Comparison of ENCODE assay signal across 32 cellular contexts in genomic region chr3:58342676-58343075, GRCh38. TPM values are rescaled to one million over a fixed set of nuclear protein-coding genes. Genes with fewer than 3 reads are reported as not detected.
DNase-seq lines count a peak whose midpoint lies in the region; ATAC-seq and TF ChIP-seq lines count a peak whose summit lies in the region.
"Had no signal": no experiment of that assay in that cellular context is flagged by ENCODE, and none has a peak within 500 bp of the region (broad histone marks: within the 10 kb centered on the region; RNA-seq: fewer than 3 reads in every experiment).

No MANE protein-coding gene starts in this region.

- no peak overlapping the region for H4K8ac ChIP-seq in H9 (replicated peaks; ENCODE audit: insufficient read length, low read depth, low read length)

- peaks cover 91% of the 10 kb centered on the region for H3K4me1 ChIP-seq in BLaER1
- H3K4me1 ChIP-seq in OCI-LY1 (ENCODE audit: insufficient read depth, low read length, severe bottlenecking) = peaks cover 97% of the 10 kb centered on the region
- no peaks in the 10 kb centered on the region for H3K4me1 ChIP-seq in H9 (ENCODE audit: insufficient read depth, low read length)
- no peaks in the 10 kb centered on the region for H3K4me1 ChIP-seq in adrenal gland (replicated peaks in 1 of 2)
- H3K4me1 ChIP-seq: A549, body of pancreas, lower lobe of right lung had no signal

- no peaks in the 10 kb centered on the region for H3K27me3 ChIP-seq in BLaER1
- no peaks in the 10 kb centered on the region for H3K27me3 ChIP-seq in OCI-LY1 (ENCODE audit: insufficient read depth, low read length)
- H3K27me3 ChIP-seq in H9 (ENCODE audit: insufficient read depth, low read length) = no peaks in the 10 kb centered on the region
- no peaks in the 10 kb centered on the region for H3K27me3 ChIP-seq in adrenal gland
- H3K27me3 ChIP-seq: body of pancreas, SJSA1, suprapubic skin, uterus had no signal

- no peak overlapping the region for H3K56ac ChIP-seq in H9 (ENCODE audit: insufficient read length, low read depth, low read length)

- H3K9ac ChIP-seq in BLaER1 (no peak overlapping the region), OCI-LY1 (ENCODE audit: low read length) (peak overlapping the region; percentile 45; the same call in 1 of the 2 replicates), H9 (ENCODE audit: extremely low read depth, insufficient read length, low read length) (no peak overlapping the region)

- H3K79me2 ChIP-seq in OCI-LY1 (ENCODE audit: insufficient read depth, low read length) (peaks cover 82% of the 10 kb centered on the region), H9 (ENCODE audit: insufficient read depth, low read length) (no peaks in the 10 kb centered on the region)

- H3K27ac Mint-ChIP-seq in H9 = no peak overlapping the region
- H3K27ac Mint-ChIP-seq: activated CD8-positive, alpha-beta T cell treated with anti-CD3 and anti-CD28 coated beads, Interleukin-2, amount 10 ng/mL, durations not matched to agents 7 days and 5 days; activated naive CD8-positive, alpha-beta T cell treated with anti-CD3 and anti-CD28 coated beads, Interleukin-2, amount 50 U/mL, for 24 hours; activated T-cell treated with anti-CD3 and anti-CD28 coated beads, Interleukin-2, amount 50 U/mL, for 24 hours; progenitor cell of endocrine pancreas; stimulated activated effector memory CD8-positive, alpha-beta T cell treated with anti-CD3 and anti-CD28 coated beads, Interleukin-12 subunit alpha, Interleukin-12 subunit beta, amount 100 ng/mL, for 72 hours had no signal

- no peaks in the 10 kb centered on the region for H3K79me1 ChIP-seq in H9 (ENCODE audit: insufficient read depth, low read depth, low read length, poor library complexity, severe bottlenecking)

- no peak overlapping the region for H3K14ac ChIP-seq in H9 (ENCODE audit: insufficient read depth, low read length)

- H3K4me3 ChIP-seq in BLaER1 (no peak overlapping the region), OCI-LY1 (ENCODE audit: low read depth, low read length, poor library complexity, severe bottlenecking) (peak overlapping the region; percentile 9), adrenal gland (no peak overlapping the region)
- H3K4me3 ChIP-seq: A549, body of pancreas, lower lobe of right lung, SJSA1, suprapubic skin, uterus had no signal

- H3K36me3 ChIP-seq in BLaER1 (peaks cover 81% of the 10 kb centered on the region), OCI-LY1 (ENCODE audit: insufficient read depth, low read length) (peaks cover 63% of the 10 kb centered on the region), adrenal gland (replicated peaks in 1 of 2) (no peaks in the 10 kb centered on the region)
- H3K36me3 ChIP-seq: SJSA1, uterus had no signal

- H3K4me2 ChIP-seq in BLaER1 = no peak overlapping the region
- peak overlapping the region; percentile 44 for H3K4me2 ChIP-seq in OCI-LY1 (ENCODE audit: low read length)
- no peak overlapping the region for H3K4me2 ChIP-seq in H9 (ENCODE audit: insufficient read depth, insufficient read length, low read length)
- H3K4me2 ChIP-seq: A549 had no signal

- H3K36me3 Mint-ChIP-seq in H9 (ENCODE audit: insufficient read depth in 1 of 3, low read depth in 3 of 3) = no peaks in the 10 kb centered on the region

- H2BK15ac ChIP-seq in H9 (ENCODE audit: low read depth, low read length) = no peak overlapping the region

- H4K91ac ChIP-seq in H9 (ENCODE audit: insufficient read length, low read depth, low read length) = no peak overlapping the region

- H4K20me1 ChIP-seq in BLaER1 (no peaks in the 10 kb centered on the region), OCI-LY1 (ENCODE audit: insufficient read depth, low read length) (no peaks in the 10 kb centered on the region), H9 (ENCODE audit: control insufficient read depth, insufficient read depth, insufficient read length) (no peaks in the 10 kb centered on the region)

- H3K23me2 ChIP-seq in H9 (ENCODE audit: insufficient read length, low read depth, low read length, poor library complexity, severe bottlenecking) = no peaks in the 10 kb centered on the region

- no peak overlapping the region for H3K23ac ChIP-seq in H9 (ENCODE audit: insufficient read length, low read depth, low read length)

- no peaks in the 10 kb centered on the region for H3K9me3 Mint-ChIP-seq in H9
- H3K9me3 Mint-ChIP-seq: activated naive CD8-positive, alpha-beta T cell treated with anti-CD3 and anti-CD28 coated beads, Interleukin-2, amount 50 U/mL, for 24 hours; activated T-cell treated with anti-CD3 and anti-CD28 coated beads, Interleukin-2, amount 50 U/mL, for 24 hours; stimulated activated effector memory CD8-positive, alpha-beta T cell treated with anti-CD3 and anti-CD28 coated beads, Interleukin-12 subunit alpha, Interleukin-12 subunit beta, amount 100 ng/mL, for 72 hours had no signal

- no peak overlapping the region for H2BK20ac ChIP-seq in H9 (ENCODE audit: low read depth, low read length, poor library complexity, severe bottlenecking)

- H2AFZ ChIP-seq in OCI-LY1 (ENCODE audit: low read length) (no peak overlapping the region), H9 (ENCODE audit: low read length) (no peak overlapping the region)

- H2BK120ac ChIP-seq in H9 (ENCODE audit: low read depth, low read length, poor library complexity, severe bottlenecking) = no peak overlapping the region

- H4K5ac ChIP-seq in H9 (ENCODE audit: insufficient read length, low read depth, low read length) = no peak overlapping the region

- H3K9me2 ChIP-seq in OCI-LY1 (ENCODE audit: low read depth, low read length) = no peaks in the 10 kb centered on the region

- H2AK5ac ChIP-seq in H9 (ENCODE audit: insufficient read length, low read length) = no peak overlapping the region

- H3K4me3 Mint-ChIP-seq in H9 = no peak overlapping the region
- H3K4me3 Mint-ChIP-seq: activated CD8-positive, alpha-beta T cell treated with anti-CD3 and anti-CD28 coated beads, Interleukin-2, amount 10 ng/mL, durations not matched to agents 7 days and 5 days; activated naive CD8-positive, alpha-beta T cell treated with anti-CD3 and anti-CD28 coated beads, Interleukin-2, amount 50 U/mL, for 24 hours; activated T-cell treated with anti-CD3 and anti-CD28 coated beads, Interleukin-2, amount 50 U/mL, for 24 hours; stimulated activated effector memory CD8-positive, alpha-beta T cell treated with anti-CD3 and anti-CD28 coated beads, Interleukin-12 subunit alpha, Interleukin-12 subunit beta, amount 100 ng/mL, for 72 hours had no signal

- no peak overlapping the region for H2BK5ac ChIP-seq in H9 (ENCODE audit: insufficient read length, low read length)

- no peak overlapping the region for H3K4ac ChIP-seq in H9 (ENCODE audit: low read depth, low read length)

- no peaks in the 10 kb centered on the region for H3F3A ChIP-seq in OCI-LY1 (ENCODE audit: insufficient read depth, low read length)

- no peak overlapping the region for H3K18ac ChIP-seq in H9 (ENCODE audit: insufficient read length, low read depth, low read length)

- H3T11ph ChIP-seq in H9 (ENCODE audit: low read length) = no peak overlapping the region

- H3K4me1 Mint-ChIP-seq in H9 = no peaks in the 10 kb centered on the region

- TF ChIP-seq CTCF in OCI-LY1 (IDR thresholded peaks at IDR 0.05; ENCODE audit: low read length) (no peak), H9 (conservative IDR thresholded peaks at IDR 0.05) (no peak), adrenal gland (IDR thresholded peaks at IDR 0.05) (no peak)

- DNase-seq in left colon (no peak), pons (ENCODE audit: low spot score) (peak; percentile 83), DMS153 treated with DMSO at 0.1 percent for 48 hours (lab: John Stamatoyannopoulos, UW; ENCODE audit: unreplicated experiment) (no peak), H9 (no peak), NCI-H1092 (lab: John Stamatoyannopoulos, UW) (no peak), adrenal gland (no peak)
- DNase-seq: activated CD4-positive, alpha-beta T cell treated with anti-CD3 and anti-CD28 coated beads for 1 hour; activated CD8-positive, alpha-beta T cell treated with anti-CD3 and anti-CD28 coated beads, Interleukin-2, amount 10 ng/mL, durations not matched to agents 7 days and 5 days; activated gamma-delta T cell treated with Interleukin-2 at 50 U/mL for 16 hours; activated naive CD8-positive, alpha-beta T cell treated with anti-CD3 and anti-CD28 coated beads, Interleukin-2, amount 50 U/mL, for 24 hours; activated T-cell treated with anti-CD3 and anti-CD28 coated beads, Interleukin-2, amount 50 U/mL, for 24 hours; AML-193; body of pancreas; DMS53; effector CD4-positive, alpha-beta T cell; GDM1; glutamatergic neuron; lower lobe of right lung; NCI-H1417; NCI-H2029 treated with DMSO at 0.1 percent for 48 hours; NCI-H2227 treated with DMSO at 0.1 percent for 48 hours; NCI-H526 treated with DMSO at 0.1 percent for 48 hours; stimulated activated CD4-positive, alpha-beta T cell treated with anti-CD3 and anti-CD28 coated beads, Interleukin-4, amount 100 ng/mL, for 24 hours; uterus had no signal

- H3K27me3 Mint-ChIP-seq in H9 (ENCODE audit: low read depth) = no peaks in the 10 kb centered on the region
- H3K27me3 Mint-ChIP-seq: activated naive CD8-positive, alpha-beta T cell treated with anti-CD3 and anti-CD28 coated beads, Interleukin-2, amount 50 U/mL, for 24 hours; activated T-cell treated with anti-CD3 and anti-CD28 coated beads, Interleukin-2, amount 50 U/mL, for 24 hours; progenitor cell of endocrine pancreas had no signal

- peak; percentile 65 for ATAC-seq in left colon
- ATAC-seq: A549; activated CD8-positive, alpha-beta T cell treated with anti-CD3 and anti-CD28 coated beads, Interleukin-2, amount 10 ng/mL, durations not matched to agents 7 days and 5 days; activated naive CD8-positive, alpha-beta T cell treated with anti-CD3 and anti-CD28 coated beads, Interleukin-2, amount 50 U/mL, for 24 hours; body of pancreas; lower lobe of right lung; sciatic nerve; stimulated activated effector memory CD8-positive, alpha-beta T cell treated with anti-CD3 and anti-CD28 coated beads, Interleukin-12 subunit alpha, Interleukin-12 subunit beta, amount 100 ng/mL, for 72 hours had no signal

- H3K27ac ChIP-seq in BLaER1 = peak overlapping the region; percentile 79
- H3K27ac ChIP-seq in OCI-LY1 (ENCODE audit: low read depth, low read length, poor library complexity, severe bottlenecking) = peak overlapping the region; percentile 100
- H3K27ac ChIP-seq in H9 (ENCODE audit: insufficient read length, low read depth, low read length) = no peak overlapping the region
- H3K27ac ChIP-seq in adrenal gland = no peak overlapping the region
- H3K27ac ChIP-seq: A549, body of pancreas, lower lobe of right lung, SJSA1, suprapubic skin, uterus had no signal

- TF ChIP-seq POLR2A in adrenal gland (IDR thresholded peaks at IDR 0.05) = no peak

- WGBS in H9 (ENCODE audit: extremely low coverage, insufficient read length, low lambda C conversion rate) = no CpG with 5 or more reads among the region's 5 CpGs
- WGBS in adrenal gland, 4 donors = 63 to 81% (median 70%) methylated on average over 5 of the region's 5 CpGs

- H2BK12ac ChIP-seq in H9 (ENCODE audit: insufficient read length, low read depth, low read length) = no peak overlapping the region

- H3K9me3 ChIP-seq in BLaER1 (peaks cover 17% of the 10 kb centered on the region), OCI-LY1 (ENCODE audit: low read length) (no peaks in the 10 kb centered on the region), H9 (ENCODE audit: control insufficient read depth, low read depth, low read length) (no peaks in the 10 kb centered on the region), adrenal gland (replicated peaks in 1 of 3) (no peaks in the 10 kb centered on the region)
- H3K9me3 ChIP-seq: A549, body of pancreas, lower lobe of right lung, SJSA1, suprapubic skin, uterus had no signal

- intact Hi-C loops in left colon (cut with DNase I, micrococcal nuclease) = no loop called here
- intact Hi-C loops in adrenal gland (cut with DNase I) = no loop called here

RNA-seq across cellular contexts. Expression of gene PXK, which starts 10.0 kb away (rescaled TPM):
- total RNA-seq in left colon (10 to 100 TPM; 10.2 to 12.6 TPM), H9 (2021) (3.3 and 3.4 TPM in 2 replicates), adrenal gland (10 to 100 TPM; 19.7 to 35.8 (median 27.6) TPM)
- 10 to 100 TPM in 1 of 3 donors, 1 to 10 TPM in 2; 5.6 to 40.5 (median 7.6) TPM for polyA plus RNA-seq in adrenal gland

RNA-seq across cellular contexts. Expression of gene HTD2, which starts 36.4 kb away (rescaled TPM):
- total RNA-seq in left colon (10 to 100 TPM in 1 of 2 donors, 1 to 10 TPM in 1; 8.2 to 13.0 TPM), H9 (2021) (13.4 and 16.1 TPM in 2 replicates), adrenal gland (10 to 100 TPM in 6 of 8 donors, 1 to 10 TPM in 2; 6.6 to 13.1 (median 10.7) TPM)
- 1 to 10 TPM; 1.6 to 9.6 (median 2.0) TPM for polyA plus RNA-seq in adrenal gland

RNA-seq across cellular contexts. Expression of gene RPP14, which starts 36.6 kb away (rescaled TPM):
- total RNA-seq in left colon (10 to 100 TPM; 19.9 to 21.3 TPM), H9 (2021) (23.9 and 24.4 TPM in 2 replicates), adrenal gland (10 to 100 TPM in 7 of 8 donors, 1 to 10 TPM in 1; 9.2 to 20.9 (median 14.3) TPM)
- polyA plus RNA-seq in adrenal gland = 10 to 100 TPM in 2 of 3 donors, 1 to 10 TPM in 1; 9.8 to 15.3 (median 10.1) TPM

Comparison
In these comparisons a context has a peak if more than half of its experiments do, and no peak if none do; other contexts are left out.
1. H3K27ac ChIP-seq: peak in BLaER1 (single experiment) and OCI-LY1 (single experiment); none in H9 (single experiment) and adrenal gland (0 of 5).